8 cellular contexts compared by ENCODE assay signal in genomic region chr13:102394158-102395053, GRCh38. TPM values are rescaled to one million over a fixed set of nuclear protein-coding genes. Genes with fewer than 3 reads are reported as not detected.
DNase-seq lines count a peak whose midpoint lies in the region; ATAC-seq lines count a peak whose summit lies in the region.

No MANE protein-coding gene starts in this region.

- peak overlapping the region; percentile 61 for H3K27ac ChIP-seq in effector memory CD4-positive, alpha-beta T cell (ENCODE audit: insufficient read depth, low read length, poor library complexity, severe bottlenecking)

- peak; percentile 87 for DNase-seq in NCI-H345 treated with DMSO at 0.1 percent for 48 hours (lab: John Stamatoyannopoulos, UW; ENCODE audit: unreplicated experiment)
- peak; percentile 92 to 95 for DNase-seq in activated CD8-positive, alpha-beta memory T cell treated with anti-CD3 and anti-CD28 coated beads for 1 hour (ENCODE audit: extremely low read depth in 1 of 2, low read depth in 1 of 2)
- peak; percentile 85 to 94 (median 87) for DNase-seq in effector memory CD4-positive, alpha-beta T cell
- peak; percentile 60 to 90 for DNase-seq in lung microvascular endothelial cell (ENCODE audit: low read depth in 2 of 2)
- peak; percentile 89 to 96 (median 92) for DNase-seq in stimulated activated CD4-positive, alpha-beta T cell treated with anti-CD3 and anti-CD28 coated beads, TNF-alpha, amount 100 ng/mL, for 24 hours (ENCODE audit: low read depth in 3 of 3)
- DNase-seq in cerebellar nuclear complex (lab: John Stamatoyannopoulos, UW) = no peak

- ATAC-seq in GM18858 (IDR thresholded peaks at IDR 0.05; ENCODE audit: unreplicated experiment) = peak; percentile 93
- peak; percentile 96 for ATAC-seq in HG03095 (IDR thresholded peaks at IDR 0.05; ENCODE audit: unreplicated experiment)

- H3K4me3 ChIP-seq in effector memory CD4-positive, alpha-beta T cell (ENCODE audit: insufficient read depth, low read depth, low read length, poor library complexity, severe bottlenecking) = peak overlapping the region; percentile 81

- peaks cover 14% of the 10 kb centered on the region for H3K4me1 ChIP-seq in effector memory CD4-positive, alpha-beta T cell (ENCODE audit: control insufficient read depth, insufficient read depth, low read length, poor library complexity, severe bottlenecking)

- H3K27me3 ChIP-seq in effector memory CD4-positive, alpha-beta T cell (replicated peaks; ENCODE audit: control insufficient read depth, insufficient read depth, low read length, poor library complexity, severe bottlenecking) = peaks cover 2% of the 10 kb centered on the region

- no peaks in the 10 kb centered on the region for H3K9me3 ChIP-seq in effector memory CD4-positive, alpha-beta T cell (ENCODE audit: control insufficient read depth, low read length)

- no peaks in the 10 kb centered on the region for H3K36me3 ChIP-seq in effector memory CD4-positive, alpha-beta T cell (ENCODE audit: control insufficient read depth, insufficient read depth, low read length)

RNA-seq across cellular contexts. Expression of gene FGF14, which starts 7.4 kb away (rescaled TPM):
- total RNA-seq in lung microvascular endothelial cell = 0.79 and 1.5 TPM in 2 replicates

Comparison
In these comparisons a context has a peak if more than half of its experiments do, and no peak if none do; other contexts are left out.
1. DNase-seq: peak in NCI-H345 treated with DMSO at 0.1 percent for 48 hours (single experiment), activated CD8-positive, alpha-beta memory T cell treated with anti-CD3 and anti-CD28 coated beads for 1 hour (2 of 2), effector memory CD4-positive, alpha-beta T cell (3 of 3), lung microvascular endothelial cell (2 of 2) and stimulated activated CD4-positive, alpha-beta T cell treated with anti-CD3 and anti-CD28 coated beads, TNF-alpha, amount 100 ng/mL, for 24 hours (3 of 3); none in cerebellar nuclear complex (0 of 2).